10 cellular contexts compared by ENCODE assay signal in the genomic region with DNA sequence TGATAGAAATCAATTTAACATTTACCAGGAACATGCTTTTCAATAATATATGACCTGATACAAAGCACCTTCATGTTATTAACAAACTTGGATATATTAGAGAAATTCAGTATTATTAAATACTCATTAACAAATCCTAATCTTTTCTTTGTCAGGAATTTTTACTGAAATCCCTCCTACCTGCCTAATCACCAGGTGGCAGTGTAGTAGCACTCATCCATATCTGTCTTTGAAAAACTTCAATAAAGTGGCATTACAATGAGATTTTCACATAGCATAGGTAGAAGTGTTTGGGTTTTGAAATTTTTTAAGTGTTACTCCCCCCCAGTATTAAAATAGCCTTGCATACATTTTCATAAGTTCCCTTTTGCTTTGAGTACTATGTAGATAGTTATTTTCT.
DNase-seq lines count a peak whose midpoint lies in the region; ATAC-seq and TF ChIP-seq lines count a peak whose summit lies in the region.
"Had no signal": no experiment of that assay in that cellular context is flagged by ENCODE, and none has a peak within 500 bp of the region (broad histone marks: within the 10 kb centered on the region; RNA-seq: fewer than 3 reads in every experiment).

No MANE protein-coding gene starts in this region.

- ATAC-seq in HG03521 (IDR thresholded peaks at IDR 0.05; ENCODE audit: unreplicated experiment) (no peak), HG02759 (IDR thresholded peaks at IDR 0.05; ENCODE audit: unreplicated experiment) (no peak)

- H3K36me3 Mint-ChIP-seq in chondrocyte (ENCODE audit: low read depth) (no peaks in the 10 kb centered on the region), progenitor cell of endocrine pancreas (ENCODE audit: insufficient read depth) (no peaks in the 10 kb centered on the region)
- H3K36me3 Mint-ChIP-seq: naive B cell had no signal

- no peaks in the 10 kb centered on the region for H3K9me3 Mint-ChIP-seq in chondrocyte (ENCODE audit: low read depth)
- no peaks in the 10 kb centered on the region for H3K9me3 Mint-ChIP-seq in progenitor cell of endocrine pancreas (ENCODE audit: low read depth)
- H3K9me3 Mint-ChIP-seq: central memory CD8-positive, alpha-beta T cell; naive B cell had no signal

- peak; percentile 88 for TF ChIP-seq CTCF in chondrocyte (IDR thresholded peaks at IDR 0.05)
- peak; percentile 70 for TF ChIP-seq CTCF in progenitor cell of endocrine pancreas (IDR thresholded peaks at IDR 0.05; ENCODE audit: unreplicated experiment)

- DNase-seq in NCI-H1092 treated with DMSO at 0.1 percent for 48 hours (lab: John Stamatoyannopoulos, UW) (peak; percentile 27), NCI-H1092 (lab: John Stamatoyannopoulos, UW) (no peak), NCI-H1694 treated with DMSO at 0.1 percent for 48 hours (lab: John Stamatoyannopoulos, UW) (peak; percentile 52), chondrocyte (ENCODE audit: low spot score) (no peak), progenitor cell of endocrine pancreas (ENCODE audit: low spot score, unreplicated experiment) (no peak), UCSD-AML1 (lab: John Stamatoyannopoulos, UW; ENCODE audit: unreplicated experiment) (no peak)
- DNase-seq: naive B cell had no signal

- H3K27ac Mint-ChIP-seq in chondrocyte (ENCODE audit: unreplicated experiment) = no peak overlapping the region
- H3K27ac Mint-ChIP-seq in progenitor cell of endocrine pancreas = no peak overlapping the region
- H3K27ac Mint-ChIP-seq: naive B cell had no signal

- H3K4me3 Mint-ChIP-seq in chondrocyte (ENCODE audit: unreplicated experiment) (no peak overlapping the region), progenitor cell of endocrine pancreas (ENCODE audit: low read depth) (no peak overlapping the region)
- H3K4me3 Mint-ChIP-seq: central memory CD8-positive, alpha-beta T cell; naive B cell had no signal

- H3K27me3 Mint-ChIP-seq in chondrocyte (ENCODE audit: low read depth) (no peaks in the 10 kb centered on the region), progenitor cell of endocrine pancreas (no peaks in the 10 kb centered on the region)
- H3K27me3 Mint-ChIP-seq: central memory CD8-positive, alpha-beta T cell; naive B cell had no signal

- no peaks in the 10 kb centered on the region for H3K4me1 Mint-ChIP-seq in chondrocyte (ENCODE audit: low read depth)
- H3K4me1 Mint-ChIP-seq in progenitor cell of endocrine pancreas (ENCODE audit: low read depth) = peaks cover 19% of the 10 kb centered on the region
- H3K4me1 Mint-ChIP-seq: central memory CD8-positive, alpha-beta T cell; naive B cell had no signal

Comparison
In these comparisons a context has a peak if more than half of its experiments do, and no peak if none do; other contexts are left out.
1. DNase-seq: peak in NCI-H1092 treated with DMSO at 0.1 percent for 48 hours (single experiment) and NCI-H1694 treated with DMSO at 0.1 percent for 48 hours (single experiment); none in NCI-H1092 (single experiment), chondrocyte (single experiment), progenitor cell of endocrine pancreas (single experiment) and UCSD-AML1 (single experiment).